ENCODE assay signal across 8 cellular contexts in the genomic region with DNA sequence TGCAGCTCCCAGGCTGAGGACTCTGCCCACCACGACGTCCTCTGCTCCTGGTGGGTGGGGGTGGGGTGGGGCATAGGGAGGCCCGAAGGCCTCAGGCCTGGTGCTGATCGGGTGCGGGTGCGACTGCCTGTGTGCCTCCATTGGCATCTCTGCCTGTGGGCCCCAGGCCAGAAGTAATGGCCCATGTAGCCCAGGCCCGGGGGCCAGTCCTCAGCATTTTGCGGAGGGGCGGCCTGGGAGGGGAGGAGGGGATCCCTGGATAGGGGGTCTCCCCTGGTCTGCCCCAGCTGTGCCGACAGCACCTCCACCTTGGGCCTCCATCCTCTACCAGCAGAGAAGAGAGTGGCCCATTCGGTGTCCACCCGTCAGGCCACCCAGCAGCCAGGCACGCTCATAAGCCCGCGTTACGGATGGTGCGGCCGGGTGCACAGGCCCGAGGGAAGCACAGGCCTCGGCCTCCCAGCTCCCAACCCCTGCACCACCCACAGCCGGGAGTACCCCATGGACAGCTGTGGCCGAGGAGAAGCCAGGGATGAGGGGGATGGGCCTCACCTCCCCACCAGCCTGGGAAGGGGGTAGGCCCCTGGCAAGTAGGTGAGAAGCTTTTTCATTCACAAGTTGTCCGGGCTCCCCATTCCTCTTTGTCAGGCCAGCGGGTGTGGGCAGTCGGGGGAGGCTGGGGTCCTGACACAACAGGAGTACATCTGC. TPM values are rescaled to one million over a fixed set of nuclear protein-coding genes. Genes with fewer than 3 reads are reported as not detected.
DNase-seq lines count a peak whose midpoint lies in the region; ATAC-seq, FAIRE-seq and TF ChIP-seq lines count a peak whose summit lies in the region.

No MANE protein-coding gene starts in this region.

- DNase-seq in Calu3 = no peak
- no peak for DNase-seq in left lung
- DNase-seq in stimulated activated naive B cell treated with anti-CD40 and anti-IgM and Interleukin-4, amounts not matched to agents 10 μg/mL and 1 μg/mL and 100 μg/mL, for 72 hours = no peak
- DNase-seq in HTR-8/SVneo (ENCODE audit: insufficient read length, low spot score) = no peak
- DNase-seq in HuH-7 (ENCODE audit: low spot score) = no peak
- no peak for DNase-seq in RPMI8226

- no peak for ATAC-seq in left lung
- ATAC-seq in stimulated activated naive B cell treated with anti-CD40 and anti-IgM and Interleukin-4, amounts not matched to agents 10 μg/mL and 1 μg/mL and 100 μg/mL, for 72 hours (replicated peaks) = no peak
- no peak for ATAC-seq in GM18867 (IDR thresholded peaks at IDR 0.05; ENCODE audit: unreplicated experiment)

- no peak overlapping the region for H3K4me3 ChIP-seq in left lung

- no peaks in the 10 kb centered on the region for H3K9me3 Mint-ChIP-seq in Calu3 (ENCODE audit: low read depth, unreplicated experiment)
- H3K9me3 Mint-ChIP-seq in stimulated activated naive B cell treated with anti-CD40 and anti-IgM and Interleukin-4, amounts not matched to agents 10 μg/mL and 1 μg/mL and 100 μg/mL, for 72 hours = no peaks in the 10 kb centered on the region

- H3K4me1 ChIP-seq in left lung = peaks cover 45 to 75% of the 10 kb centered on the region in 2 donors

- H3K36me3 Mint-ChIP-seq in Calu3 (ENCODE audit: insufficient read depth, unreplicated experiment) = peaks cover 34% of the 10 kb centered on the region
- peaks cover 0 to 4% of the 10 kb centered on the region in 2 donors for H3K36me3 Mint-ChIP-seq in stimulated activated naive B cell treated with anti-CD40 and anti-IgM and Interleukin-4, amounts not matched to agents 10 μg/mL and 1 μg/mL and 100 μg/mL, for 72 hours

- peaks cover 0 to 15% of the 10 kb centered on the region in 2 donors for H3K36me3 ChIP-seq in left lung

- peak overlapping the region; percentile 74 for H3K4me3 Mint-ChIP-seq in Calu3 (ENCODE audit: low read depth, unreplicated experiment)
- no peak overlapping the region for H3K4me3 Mint-ChIP-seq in stimulated activated naive B cell treated with anti-CD40 and anti-IgM and Interleukin-4, amounts not matched to agents 10 μg/mL and 1 μg/mL and 100 μg/mL, for 72 hours

- no peak for FAIRE-seq in HTR-8/SVneo (lab: Jason Lieb, UNC)

- CTCF ChIA-PET in Calu3 (lab: Charles Lee) = interaction anchor here (0.5 to 0.6 kb wide), 2 partner anchors 61 to 79 kb away, joined by 3 read pairs; no protein-coding TSS in a partner anchor

- H3K27ac Mint-ChIP-seq in Calu3 (ENCODE audit: unreplicated experiment) = no peak overlapping the region
- H3K27ac Mint-ChIP-seq in stimulated activated naive B cell treated with anti-CD40 and anti-IgM and Interleukin-4, amounts not matched to agents 10 μg/mL and 1 μg/mL and 100 μg/mL, for 72 hours = peak overlapping the region; percentile 6

- no peak for TF ChIP-seq CTCF in Calu3 (IDR thresholded peaks at IDR 0.05; ENCODE audit: unreplicated experiment)
- no peak for TF ChIP-seq CTCF in VCaP (conservative IDR thresholded peaks at IDR 0.05)
- no peak for TF ChIP-seq CTCF in left lung (IDR thresholded peaks at IDR 0.05)

- H3K27ac ChIP-seq in VCaP (peak overlapping the region; percentile 97), left lung (peak overlapping the region; percentile 98 to 99)

- peaks cover 9% of the 10 kb centered on the region for H3K4me1 Mint-ChIP-seq in Calu3 (ENCODE audit: low read depth, unreplicated experiment)
- peaks cover 39 to 70% of the 10 kb centered on the region in 2 donors for H3K4me1 Mint-ChIP-seq in stimulated activated naive B cell treated with anti-CD40 and anti-IgM and Interleukin-4, amounts not matched to agents 10 μg/mL and 1 μg/mL and 100 μg/mL, for 72 hours

- H3K27me3 Mint-ChIP-seq in Calu3 (ENCODE audit: unreplicated experiment) = no peaks in the 10 kb centered on the region
- H3K27me3 Mint-ChIP-seq in stimulated activated naive B cell treated with anti-CD40 and anti-IgM and Interleukin-4, amounts not matched to agents 10 μg/mL and 1 μg/mL and 100 μg/mL, for 72 hours = no peaks in the 10 kb centered on the region

- no TSS peak for BruUV-seq in Calu3 (replicated peaks; lab: Mats Ljungman, UMichigan)

- H3K27me3 ChIP-seq in left lung = no peaks in the 10 kb centered on the region

- no peaks in the 10 kb centered on the region for H3K9me3 ChIP-seq in left lung

- intact Hi-C loops in Calu3 (cut with micrococcal nuclease; ENCODE audit: unreplicated experiment) = no loop called here
- intact Hi-C loops in left lung (cut with DNase I) = loop anchor here in 1 of 2 donors (10.0 kb wide), 1 partner anchor 67 kb away; no protein-coding TSS in a partner anchor

RNA-seq across cellular contexts. Expression of a gene that starts 1.8 kb away (rescaled TPM):
- total RNA-seq in Calu3 (2022) (11.7 and 17.7 TPM in 2 replicates), left lung (100 to 1,000 TPM in 1 of 2 donors, 10 to 100 TPM in 1; 65.1 to 102 TPM)
